In the genomic region with DNA sequence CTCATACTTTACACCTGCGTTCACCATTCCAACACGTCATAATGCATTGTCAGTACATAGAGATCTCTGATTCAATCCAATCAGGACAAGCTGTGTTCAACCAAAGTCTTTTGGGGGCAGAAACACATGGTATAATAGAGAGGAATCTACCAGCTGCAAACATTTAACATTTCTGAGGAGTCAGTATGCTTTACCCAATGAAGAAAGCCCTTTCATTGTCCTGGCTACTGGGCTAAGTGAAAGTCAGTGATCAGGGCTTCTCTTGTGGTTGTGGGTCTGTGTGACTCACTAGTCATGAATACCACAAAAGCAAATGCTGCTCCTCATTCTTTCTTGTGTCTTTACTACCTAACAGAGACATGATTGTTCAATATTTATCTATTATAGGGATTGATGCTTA, we compare ENCODE assay signal across 9 cellular contexts.
DNase-seq lines count a peak whose midpoint lies in the region; ATAC-seq and TF ChIP-seq lines count a peak whose summit lies in the region.
"Had no signal": no experiment of that assay in that cellular context is flagged by ENCODE, and none has a peak within 500 bp of the region (broad histone marks: within the 10 kb centered on the region; RNA-seq: fewer than 3 reads in every experiment).

No MANE protein-coding gene starts in this region.

- H3K27me3 Mint-ChIP-seq in osteocyte (ENCODE audit: unreplicated experiment), result no peaks in the 10 kb centered on the region

- peaks cover 28% of the 10 kb centered on the region for H3K4me1 Mint-ChIP-seq in osteocyte (ENCODE audit: unreplicated experiment)

- H3K4me1 ChIP-seq in ovary (ENCODE audit: insufficient read depth) (no peaks in the 10 kb centered on the region), heart right ventricle (peaks cover 0 to 6% (median 1%) of the 10 kb centered on the region in 9 donors)

- DNase-seq in amniotic stem cell (lab: John Stamatoyannopoulos, UW) (peak; percentile 83), osteocyte (ENCODE audit: extremely low spot score, unreplicated experiment) (no peak), DMS114 treated with DMSO at 0.1 percent for 48 hours (lab: John Stamatoyannopoulos, UW; ENCODE audit: unreplicated experiment) (no peak), ovary (no peak), heart right ventricle (no peak), AML-193 (lab: John Stamatoyannopoulos, UW) (no peak)

- H3K36me3 ChIP-seq in ovary, result no peaks in the 10 kb centered on the region
- no peaks in the 10 kb centered on the region for H3K36me3 ChIP-seq in heart right ventricle

- ATAC-seq in GM18868 (IDR thresholded peaks at IDR 0.05; ENCODE audit: unreplicated experiment) (peak; percentile 59), HG03354 (IDR thresholded peaks at IDR 0.05; ENCODE audit: poor library complexity, severe bottlenecking, unreplicated experiment) (peak; percentile 90), heart right ventricle (no peak)

- TF ChIP-seq CTCF in osteocyte (IDR thresholded peaks at IDR 0.05) (no peak), ovary (IDR thresholded peaks at IDR 0.05) (no peak), heart right ventricle (IDR thresholded peaks at IDR 0.05) (no peak)

- intact Hi-C loops in ovary (cut with DNase I) (no loop called here), heart right ventricle (cut with DNase I) (loop anchor here in 1 of 10 donors (5.0 kb wide), 1 partner anchor 323 kb away; no protein-coding TSS in a partner anchor)

- H3K27me3 ChIP-seq in ovary (no peaks in the 10 kb centered on the region), heart right ventricle (no peaks in the 10 kb centered on the region)

- no peaks in the 10 kb centered on the region for H3K9me3 Mint-ChIP-seq in osteocyte (ENCODE audit: unreplicated experiment)

- no peak for TF ChIP-seq POLR2A in ovary (IDR thresholded peaks at IDR 0.05)

- WGBS in ovary, 3 donors, result 82 to 90% (median 85%) methylated on average over 2 of the region's 2 CpGs
- 87 to 96% methylated on average over 2 of the region's 2 CpGs for WGBS in heart right ventricle, 2 donors

- H3K4me3 Mint-ChIP-seq in osteocyte (ENCODE audit: unreplicated experiment), result no peak overlapping the region
- H3K4me3 Mint-ChIP-seq: dendritic cell treated with granulocyte-macrophage colony-stimulating factor and Interleukin-4, amounts not matched to agents 40 ng/mL and 50 ng/mL, for 4 days had no signal

- TF ChIP-seq EP300 in ovary (IDR thresholded peaks at IDR 0.05), result no peak

- H3K9me3 ChIP-seq in ovary (no peaks in the 10 kb centered on the region), heart right ventricle (no peaks in the 10 kb centered on the region)

- H3K27ac Mint-ChIP-seq in osteocyte (ENCODE audit: unreplicated experiment), result peak overlapping the region; percentile 25
- H3K27ac Mint-ChIP-seq: dendritic cell treated with granulocyte-macrophage colony-stimulating factor and Interleukin-4, amounts not matched to agents 40 ng/mL and 50 ng/mL, for 4 days had no signal

- H3K4me3 ChIP-seq in ovary, result no peak overlapping the region
- H3K4me3 ChIP-seq in heart right ventricle, result no peak overlapping the region

- H3K36me3 Mint-ChIP-seq in osteocyte (ENCODE audit: unreplicated experiment), result peaks cover 3% of the 10 kb centered on the region

- H3K27ac ChIP-seq in ovary, result no peak overlapping the region
- H3K27ac ChIP-seq in heart right ventricle, result no peak overlapping the region

Comparison
In these comparisons a context has a peak if more than half of its experiments do, and no peak if none do; other contexts are left out.
1. ATAC-seq: peak in GM18868 (single experiment) and HG03354 (single experiment); none in heart right ventricle (0 of 8).